Comparison of ENCODE assay signal across 8 cellular contexts in the genomic region with DNA sequence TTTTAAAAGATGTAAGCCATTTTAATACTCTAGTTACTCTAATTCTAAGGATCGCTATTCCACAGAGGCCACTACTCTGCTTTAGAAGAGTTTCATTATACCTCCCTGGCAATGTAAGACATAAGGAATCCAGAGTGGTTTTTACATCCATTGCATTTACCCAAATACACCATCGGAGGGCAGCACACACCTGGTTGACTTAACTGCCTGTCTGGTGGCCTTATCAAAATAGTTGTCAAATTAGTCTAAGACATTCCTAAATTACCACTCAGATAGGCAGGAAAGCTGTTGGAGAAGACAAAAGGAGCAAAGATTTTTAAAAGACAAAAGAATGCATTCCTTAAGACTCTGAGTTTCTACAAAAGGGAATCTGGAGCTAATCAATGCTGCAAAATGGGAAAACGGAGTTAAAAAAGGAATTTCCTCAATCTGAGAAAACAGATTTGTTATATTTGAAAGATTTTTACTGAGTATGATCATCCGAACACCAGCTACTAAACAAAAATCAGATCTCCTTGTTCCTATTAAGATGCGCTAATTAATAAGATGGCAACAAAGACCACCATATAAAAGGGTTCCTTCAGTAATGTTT. TPM values are rescaled to one million over a fixed set of nuclear protein-coding genes. Genes with fewer than 3 reads are reported as not detected.
DNase-seq lines count a peak whose midpoint lies in the region; ATAC-seq, FAIRE-seq and TF ChIP-seq lines count a peak whose summit lies in the region.

No MANE protein-coding gene starts in this region.

- H4K20me1 ChIP-seq in astrocyte (ENCODE audit: insufficient read depth, low read length) (no peaks in the 10 kb centered on the region), hepatocyte (ENCODE audit: insufficient read depth, poor library complexity, severe bottlenecking) (no peaks in the 10 kb centered on the region)

- no peaks in the 10 kb centered on the region for H3K9me3 ChIP-seq in astrocyte (ENCODE audit: insufficient read depth, low read depth, low read length)
- no peaks in the 10 kb centered on the region for H3K9me3 ChIP-seq in hepatocyte (ENCODE audit: low read depth)
- no peaks in the 10 kb centered on the region for H3K9me3 ChIP-seq in gastrocnemius medialis

- H3K27me3 ChIP-seq in astrocyte (ENCODE audit: insufficient read depth, low read length) = no peaks in the 10 kb centered on the region
- no peaks in the 10 kb centered on the region for H3K27me3 ChIP-seq in hepatocyte
- no peaks in the 10 kb centered on the region for H3K27me3 ChIP-seq in gastrocnemius medialis

- H3K79me2 ChIP-seq in astrocyte (ENCODE audit: insufficient read depth, low read length) (no peaks in the 10 kb centered on the region), hepatocyte (no peaks in the 10 kb centered on the region)

- peak; percentile 72 for ATAC-seq in GM21381 (IDR thresholded peaks at IDR 0.05; ENCODE audit: unreplicated experiment)
- peak in 1 of 2 donors; percentile 68 for ATAC-seq in gastrocnemius medialis
- ATAC-seq in HG03460 (IDR thresholded peaks at IDR 0.05; ENCODE audit: unreplicated experiment) = no peak

- in situ Hi-C loops in gastrocnemius medialis (cut with MboI; ENCODE audit: low sequenced_read_pairs in 4 of 4) = loop anchor here in 3 of 4 donors (5.0 to 25.0 kb wide), 5 partner anchors 87 to 1647 kb away; partner anchors contain the start of gene ALG10 (in 1 of the 3)

- H3K36me3 ChIP-seq in astrocyte (ENCODE audit: insufficient read depth, low read length) = no peaks in the 10 kb centered on the region
- H3K36me3 ChIP-seq in hepatocyte (replicated peaks; ENCODE audit: insufficient read depth, low read depth) = no peaks in the 10 kb centered on the region
- no peaks in the 10 kb centered on the region for H3K36me3 ChIP-seq in gastrocnemius medialis

- H3K4me3 Mint-ChIP-seq in astrocyte (ENCODE audit: unreplicated experiment) = no peak overlapping the region

- no peak for TF ChIP-seq POLR2A in gastrocnemius medialis (IDR thresholded peaks at IDR 0.05)

- H2AFZ ChIP-seq in astrocyte (ENCODE audit: low read depth, low read length) (no peak overlapping the region), hepatocyte (no peak overlapping the region)

- peaks cover 4% of the 10 kb centered on the region for H3K4me1 Mint-ChIP-seq in astrocyte (ENCODE audit: low read depth, unreplicated experiment)

- peaks cover 5% of the 10 kb centered on the region for H3K36me3 Mint-ChIP-seq in astrocyte (ENCODE audit: low read depth, unreplicated experiment)

- TF ChIP-seq CTCF in astrocyte (IDR thresholded peaks at IDR 0.05; ENCODE audit: insufficient read depth, low read depth, low read length) (peak; percentile 93), hepatocyte (IDR thresholded peaks at IDR 0.05; ENCODE audit: poor library complexity) (peak; percentile 90), gastrocnemius medialis (IDR thresholded peaks at IDR 0.05 in 4 of 5, conservative IDR thresholded peaks at IDR 0.05 in 1 of 5) (peak; percentile 50 to 86 (median 71))

- H3K27me3 Mint-ChIP-seq in astrocyte (ENCODE audit: low read depth, unreplicated experiment) = no peaks in the 10 kb centered on the region

- intact Hi-C loops in gastrocnemius medialis (cut with DNase I; ENCODE audit: low total_unique reads) = loop anchor here (1.0 to 10.0 kb wide), 3 partner anchors 37 to 307 kb away; no protein-coding TSS in a partner anchor

- no peak overlapping the region for H3K27ac Mint-ChIP-seq in astrocyte (ENCODE audit: unreplicated experiment)

- DNase-seq in COR-L47 (lab: John Stamatoyannopoulos, UW) (peak; percentile 53), M059J (ENCODE audit: low read depth) (peak; percentile 71), RKO (ENCODE audit: low spot score) (peak; percentile 81), astrocyte (ENCODE audit: low read depth) (peak; percentile 74), hepatocyte (ENCODE audit: low spot score) (peak; percentile 78), gastrocnemius medialis (peak; percentile 4 to 23)

- FAIRE-seq in astrocyte (lab: Jason Lieb, UNC) = no peak

- H3K9me2 ChIP-seq in hepatocyte (replicated peaks; ENCODE audit: insufficient read depth) = no peaks in the 10 kb centered on the region

- no peaks in the 10 kb centered on the region for H3K9me3 Mint-ChIP-seq in astrocyte (ENCODE audit: unreplicated experiment)

- H3K27ac ChIP-seq in astrocyte (ENCODE audit: low read depth, low read length) = peak overlapping the region; percentile 9
- no peak overlapping the region for H3K27ac ChIP-seq in hepatocyte
- H3K27ac ChIP-seq in gastrocnemius medialis = no peak overlapping the region

- H3K4me2 ChIP-seq in astrocyte (ENCODE audit: low read length) (peak overlapping the region; percentile 66), hepatocyte (no peak overlapping the region)

- H3K4me1 ChIP-seq in astrocyte (ENCODE audit: insufficient read depth, low read length) = peaks cover 4% of the 10 kb centered on the region
- H3K4me1 ChIP-seq in hepatocyte (ENCODE audit: insufficient read depth) = no peaks in the 10 kb centered on the region
- no peaks in the 10 kb centered on the region for H3K4me1 ChIP-seq in gastrocnemius medialis

- 56% methylated on average over 5 of the region's 5 CpGs for WGBS in hepatocyte (ENCODE audit: low lambda C conversion rate, missing lambda C conversion rate)

- H3K4me3 ChIP-seq in astrocyte (ENCODE audit: insufficient read depth, low read depth, low read length) = no peak overlapping the region
- no peak overlapping the region for H3K4me3 ChIP-seq in hepatocyte
- H3K4me3 ChIP-seq in gastrocnemius medialis = no peak overlapping the region

- peak overlapping the region; percentile 23 for H3K9ac ChIP-seq in astrocyte (ENCODE audit: low read length)

RNA-seq across cellular contexts. Expression of gene FGD4, which starts 33.8 kb away (rescaled TPM):
- total RNA-seq in M059J (2014; rRNA removed; shearing (Covaris generic)) = 0.59 and 3.0 TPM in 2 replicates
- total RNA-seq in astrocyte (16.2 and 18.7 TPM in 2 replicates), hepatocyte (38.3 and 41.5 TPM in 2 replicates), gastrocnemius medialis (10 to 100 TPM; 18.8 to 60.3 (median 40.8) TPM)
- 15.2 and 17.1 TPM in 2 replicates for polyA plus RNA-seq in hepatocyte

Comparison
In these comparisons a context has a peak if more than half of its experiments do, and no peak if none do; other contexts are left out.
1. DNase-seq: peak in every context shown above with its lines; median percentile 81 in RKO; 78 in hepatocyte; 74 in astrocyte; 71 in M059J; 53 in COR-L47; 14 in gastrocnemius medialis.